19 cellular contexts compared by ENCODE assay signal in the genomic region with DNA sequence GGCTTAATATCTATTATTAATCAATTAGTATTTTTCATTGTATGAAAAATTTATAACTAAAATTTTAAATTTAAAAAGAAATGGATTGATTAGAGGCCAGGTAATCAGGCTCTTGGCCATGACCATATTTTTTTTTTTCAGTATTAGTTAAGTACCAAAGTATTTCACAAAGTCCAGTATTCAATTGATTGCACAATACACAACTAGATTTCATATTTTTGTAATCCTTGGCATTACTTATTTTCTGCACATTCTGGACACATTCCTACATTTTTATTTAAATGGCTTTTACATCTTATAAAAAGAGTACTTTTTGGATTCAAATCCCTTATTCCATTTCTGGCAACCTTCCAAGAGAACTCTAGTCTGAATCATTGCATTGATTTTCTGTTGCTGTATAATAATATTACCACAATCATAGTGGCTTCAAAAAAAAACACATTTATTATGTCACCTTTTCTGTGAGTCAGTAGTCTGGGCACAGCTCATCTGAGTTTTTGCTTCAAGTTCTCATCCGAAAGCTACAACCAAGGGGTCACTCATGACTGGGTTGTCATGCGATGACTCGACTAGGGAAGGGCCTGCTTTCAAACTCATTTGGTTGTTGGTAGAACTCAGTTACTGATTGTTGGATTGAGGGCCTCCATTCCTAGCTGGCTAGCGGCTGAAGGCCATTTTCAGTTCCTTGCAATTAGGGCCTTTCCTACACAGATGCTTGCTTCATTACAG.
DNase-seq lines count a peak whose midpoint lies in the region; TF ChIP-seq lines count a peak whose summit lies in the region.
"Had no signal": no experiment of that assay in that cellular context is flagged by ENCODE, and none has a peak within 500 bp of the region (broad histone marks: within the 10 kb centered on the region; RNA-seq: fewer than 3 reads in every experiment).

No MANE protein-coding gene starts in this region.

- no peaks in the 10 kb centered on the region for H3K4me1 ChIP-seq in fibroblast of lung (ENCODE audit: control insufficient read depth, extremely low read depth, insufficient read depth, low read length)
- no peaks in the 10 kb centered on the region for H3K4me1 ChIP-seq in smooth muscle cell (ENCODE audit: low read depth)
- H3K4me1 ChIP-seq: prostate gland, testis had no signal

- no peak overlapping the region for H3K4me3 Mint-ChIP-seq in osteocyte (ENCODE audit: unreplicated experiment)
- H3K4me3 Mint-ChIP-seq: brain; CD14-positive monocyte; effector memory CD8-positive, alpha-beta T cell had no signal

- no peaks in the 10 kb centered on the region for H3K79me2 ChIP-seq in fibroblast of lung (ENCODE audit: control insufficient read depth, insufficient read depth, low read length)
- H3K79me2 ChIP-seq in smooth muscle cell (ENCODE audit: low read depth): no peaks in the 10 kb centered on the region

- no peak overlapping the region for H3K27ac ChIP-seq in RWPE1
- H3K27ac ChIP-seq in fibroblast of lung (ENCODE audit: insufficient read depth, low read length): no peak overlapping the region
- H3K27ac ChIP-seq in smooth muscle cell (ENCODE audit: low read depth): no peak overlapping the region
- H3K27ac ChIP-seq in caudate nucleus (ENCODE audit: low read depth, low read length): no peak overlapping the region
- H3K27ac ChIP-seq: prostate gland, SK-N-MC, testis, VCaP had no signal

- WGBS in smooth muscle cell (ENCODE audit: low lambda C conversion rate): 67% methylated on average over 4 of the region's 4 CpGs

- DNase-seq in GM04504 (ENCODE audit: low read depth) (peak; percentile 57), RWPE1 (ENCODE audit: low spot score) (peak; percentile 3), fibroblast of lung (ENCODE audit: low read depth in 2 of 2) (peak; percentile 91 to 93), osteocyte (ENCODE audit: extremely low spot score, unreplicated experiment) (no peak), smooth muscle cell (lab: John Stamatoyannopoulos, UW; ENCODE audit: unreplicated experiment) (no peak), SIG-M5 treated with dmso at 0.1 percent for 504 hours (lab: John Stamatoyannopoulos, UW; ENCODE audit: unreplicated experiment) (no peak), caudate nucleus (lab: John Stamatoyannopoulos, UW) (no peak), NCI-H146 treated with DMSO at 0.1 percent for 48 hours (lab: John Stamatoyannopoulos, UW; ENCODE audit: unreplicated experiment) (no peak)
- DNase-seq: activated effector memory CD4-positive, alpha-beta T cell treated with Interleukin-2 at 50 U/mL for 16 hours; effector memory CD8-positive, alpha-beta T cell; left ventricle myocardium superior; NCI-H1092; NCI-H446; testis had no signal

- no peaks in the 10 kb centered on the region for H3K9me3 ChIP-seq in fibroblast of lung (ENCODE audit: control insufficient read depth, insufficient read depth, low read depth, low read length)
- no peaks in the 10 kb centered on the region for H3K9me3 ChIP-seq in smooth muscle cell (replicated peaks; ENCODE audit: low read depth)
- H3K9me3 ChIP-seq: prostate gland, testis had no signal

- H4K20me1 ChIP-seq in fibroblast of lung (ENCODE audit: control insufficient read depth, extremely low read depth, insufficient read depth, low read length) (no peaks in the 10 kb centered on the region), smooth muscle cell (ENCODE audit: low read depth) (no peaks in the 10 kb centered on the region)

- TF ChIP-seq CTCF in RWPE1 (conservative IDR thresholded peaks at IDR 0.05; ENCODE audit: low read depth): no peak
- TF ChIP-seq CTCF in fibroblast of lung (conservative IDR thresholded peaks at IDR 0.05 in 1 of 2, IDR thresholded peaks at IDR 0.05 in 1 of 2; ENCODE audit: low read depth in 1 of 2, low read length in 2 of 2): no peak
- no peak for TF ChIP-seq CTCF in osteocyte (IDR thresholded peaks at IDR 0.05)
- no peak for TF ChIP-seq CTCF in smooth muscle cell (IDR thresholded peaks at IDR 0.05; ENCODE audit: borderline replicate concordance, insufficient read depth, poor library complexity, severe bottlenecking)

- no peaks in the 10 kb centered on the region for H3K27me3 Mint-ChIP-seq in osteocyte (ENCODE audit: unreplicated experiment)
- H3K27me3 Mint-ChIP-seq: brain; effector memory CD8-positive, alpha-beta T cell had no signal

- POLR2A ChIA-PET in RWPE1 (lab: Yijun Ruan, JAX; ENCODE audit: low non-redundant PET): no interaction called here

- H3K4me1 Mint-ChIP-seq in osteocyte (ENCODE audit: unreplicated experiment): peaks cover 15% of the 10 kb centered on the region
- H3K4me1 Mint-ChIP-seq: CD14-positive monocyte had no signal

- H3K9ac ChIP-seq in fibroblast of lung (ENCODE audit: insufficient read depth, low read length) (no peak overlapping the region), smooth muscle cell (ENCODE audit: low read depth) (no peak overlapping the region)

- peak overlapping the region; percentile 68 for H3K27ac Mint-ChIP-seq in osteocyte (ENCODE audit: unreplicated experiment)
- H3K27ac Mint-ChIP-seq: CD14-positive monocyte; effector memory CD8-positive, alpha-beta T cell had no signal

- H3K36me3 ChIP-seq in fibroblast of lung (ENCODE audit: control insufficient read depth, insufficient read depth, low read length): no peaks in the 10 kb centered on the region
- no peaks in the 10 kb centered on the region for H3K36me3 ChIP-seq in smooth muscle cell (ENCODE audit: low read depth)
- H3K36me3 ChIP-seq: prostate gland had no signal

- H3K4me2 ChIP-seq in fibroblast of lung (ENCODE audit: extremely low read depth, insufficient read depth, low read length) (no peak overlapping the region), smooth muscle cell (no peak overlapping the region)

- H3K27me3 ChIP-seq in fibroblast of lung (ENCODE audit: control insufficient read depth, insufficient read depth, low read length): no peaks in the 10 kb centered on the region
- H3K27me3 ChIP-seq in smooth muscle cell (ENCODE audit: low read depth): no peaks in the 10 kb centered on the region
- H3K27me3 ChIP-seq: testis had no signal

- H3K4me3 ChIP-seq in fibroblast of lung (replicated peaks in 1 of 4; ENCODE audit: control extremely low read depth in 1 of 4, insufficient read depth in 1 of 4, low read depth in 3 of 4, low read length in 4 of 4): no peak overlapping the region
- no peak overlapping the region for H3K4me3 ChIP-seq in smooth muscle cell
- H3K4me3 ChIP-seq: prostate gland, SK-N-MC, testis had no signal

- no peaks in the 10 kb centered on the region for H3F3A ChIP-seq in smooth muscle cell (ENCODE audit: low read depth)

- no peak overlapping the region for H2AFZ ChIP-seq in fibroblast of lung (ENCODE audit: low read length)
- no peak overlapping the region for H2AFZ ChIP-seq in smooth muscle cell (ENCODE audit: low read depth)

- no peaks in the 10 kb centered on the region for H3K36me3 Mint-ChIP-seq in osteocyte (ENCODE audit: unreplicated experiment)
- H3K36me3 Mint-ChIP-seq: brain, CD14-positive monocyte had no signal

- H3K9me3 Mint-ChIP-seq in osteocyte (ENCODE audit: unreplicated experiment): peaks cover under 1% of the 10 kb centered on the region

- CTCF ChIA-PET in RWPE1 (lab: Yijun Ruan, JAX): no interaction called here

Comparison
In these comparisons a context has a peak if more than half of its experiments do, and no peak if none do; other contexts are left out.
1. DNase-seq: peak in GM04504 (single experiment), RWPE1 (single experiment) and fibroblast of lung (2 of 2); none in osteocyte (single experiment), smooth muscle cell (single experiment), SIG-M5 treated with dmso at 0.1 percent for 504 hours (single experiment), caudate nucleus (0 of 61) and NCI-H146 treated with DMSO at 0.1 percent for 48 hours (single experiment).